Comparison of ENCODE assay signal across 1 cellular context in the genomic region with DNA sequence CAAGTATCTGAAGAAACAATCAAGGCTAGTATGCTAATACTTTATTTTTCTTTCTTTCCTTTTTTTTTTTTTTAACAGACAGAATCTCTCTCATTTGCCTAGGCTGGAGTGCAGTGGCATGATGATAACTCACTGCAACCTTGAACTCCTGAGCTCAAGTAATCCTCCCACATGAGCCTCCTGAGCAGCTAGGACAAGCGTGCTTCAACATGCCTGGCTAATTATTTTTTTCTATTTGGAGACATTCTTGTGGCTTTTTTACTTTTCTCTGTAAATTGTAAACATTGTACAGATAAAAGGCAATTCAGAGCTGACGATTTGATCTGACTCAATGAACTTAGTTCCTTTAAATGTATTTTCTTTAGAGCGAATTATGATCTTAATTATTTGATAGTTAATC.
TF ChIP-seq lines count a peak whose summit lies in the region.

No MANE protein-coding gene starts in this region.

TF ChIP-seq in HEK293, 187 proteins besides CTCF, POLR2A, EP300 and RAD21 (continued from another document):
- no peak for TF ChIP-seq PRDM2 (tag by site-specific recombination; IDR thresholded peaks at IDR 0.05; ENCODE audit: borderline replicate concordance)
- no peak for TF ChIP-seq PATZ1 (tag by site-specific recombination; IDR thresholded peaks at IDR 0.05)
- no peak for TF ChIP-seq ZNF654 (tag by site-specific recombination; IDR thresholded peaks at IDR 0.05; ENCODE audit: low read depth)
- TF ChIP-seq PRDM1 (tag by site-specific recombination; IDR thresholded peaks at IDR 0.05), result 0 out of 2 replicates have a peak, but pooled peaks have one; percentile 9
- TF ChIP-seq ZNF223 (tag by site-specific recombination; IDR thresholded peaks at IDR 0.05), result no peak
- no peak for TF ChIP-seq ZNF785 (tag by site-specific recombination; IDR thresholded peaks at IDR 0.05)
- TF ChIP-seq, protein P1, sequence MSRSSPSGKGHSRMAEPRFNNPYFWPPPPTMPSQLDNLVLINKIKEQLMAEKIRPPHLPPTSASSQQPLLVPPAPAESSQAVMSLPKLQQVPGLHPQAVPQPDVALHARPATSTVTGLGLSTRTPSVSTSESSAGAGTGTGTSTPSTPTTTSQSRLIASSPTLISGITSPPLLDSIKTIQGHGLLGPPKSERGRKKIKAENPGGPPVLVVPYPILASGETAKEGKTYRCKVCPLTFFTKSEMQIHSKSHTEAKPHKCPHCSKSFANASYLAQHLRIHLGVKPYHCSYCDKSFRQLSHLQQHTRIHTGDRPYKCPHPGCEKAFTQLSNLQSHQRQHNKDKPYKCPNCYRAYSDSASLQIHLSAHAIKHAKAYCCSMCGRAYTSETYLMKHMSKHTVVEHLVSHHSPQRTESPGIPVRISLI (tag by site-specific recombination; IDR thresholded peaks at IDR 0.05), result peak; percentile 90
- no peak for TF ChIP-seq KLF10 (tag by site-specific recombination; IDR thresholded peaks at IDR 0.05)
- no peak for TF ChIP-seq ZNF211 (tag by site-specific recombination; IDR thresholded peaks at IDR 0.05; ENCODE audit: low read depth)
- TF ChIP-seq ZSCAN30 (tag by site-specific recombination; IDR thresholded peaks at IDR 0.05), result no peak
- TF ChIP-seq ZNF621 (tag by site-specific recombination; IDR thresholded peaks at IDR 0.05), result no peak
- no peak for TF ChIP-seq GLIS2 (tag by site-specific recombination; IDR thresholded peaks at IDR 0.05)
- no peak for TF ChIP-seq ZNF341 (tag by site-specific recombination; IDR thresholded peaks at IDR 0.05; ENCODE audit: low read depth)
- no peak for TF ChIP-seq ZNF391 (tag by site-specific recombination; IDR thresholded peaks at IDR 0.05; ENCODE audit: borderline replicate concordance, low read depth)
- TF ChIP-seq GLI2 (tag by site-specific recombination; IDR thresholded peaks at IDR 0.05; ENCODE audit: borderline replicate concordance, low read depth), result no peak
- TF ChIP-seq, protein P2, sequence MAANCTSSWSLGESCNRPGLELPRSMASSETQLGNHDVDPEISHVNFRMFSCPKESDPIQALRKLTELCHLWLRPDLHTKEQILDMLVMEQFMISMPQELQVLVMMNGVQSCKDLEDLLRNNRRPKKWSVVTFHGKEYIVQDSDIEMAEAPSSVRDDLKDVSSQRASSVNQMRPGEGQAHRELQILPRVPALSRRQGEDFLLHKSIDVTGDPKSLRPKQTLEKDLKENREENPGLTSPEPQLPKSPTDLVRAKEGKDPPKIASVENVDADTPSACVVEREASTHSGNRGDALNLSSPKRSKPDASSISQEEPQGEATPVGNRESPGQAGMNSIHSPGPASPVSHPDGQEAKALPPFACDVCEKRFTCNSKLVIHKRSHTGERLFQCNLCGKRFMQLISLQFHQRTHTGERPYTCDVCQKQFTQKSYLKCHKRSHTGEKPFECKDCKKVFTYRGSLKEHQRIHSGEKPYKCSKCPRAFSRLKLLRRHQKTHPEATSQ (tag by site-specific recombination; IDR thresholded peaks at IDR 0.05), result no peak
- TF ChIP-seq, protein P3, sequence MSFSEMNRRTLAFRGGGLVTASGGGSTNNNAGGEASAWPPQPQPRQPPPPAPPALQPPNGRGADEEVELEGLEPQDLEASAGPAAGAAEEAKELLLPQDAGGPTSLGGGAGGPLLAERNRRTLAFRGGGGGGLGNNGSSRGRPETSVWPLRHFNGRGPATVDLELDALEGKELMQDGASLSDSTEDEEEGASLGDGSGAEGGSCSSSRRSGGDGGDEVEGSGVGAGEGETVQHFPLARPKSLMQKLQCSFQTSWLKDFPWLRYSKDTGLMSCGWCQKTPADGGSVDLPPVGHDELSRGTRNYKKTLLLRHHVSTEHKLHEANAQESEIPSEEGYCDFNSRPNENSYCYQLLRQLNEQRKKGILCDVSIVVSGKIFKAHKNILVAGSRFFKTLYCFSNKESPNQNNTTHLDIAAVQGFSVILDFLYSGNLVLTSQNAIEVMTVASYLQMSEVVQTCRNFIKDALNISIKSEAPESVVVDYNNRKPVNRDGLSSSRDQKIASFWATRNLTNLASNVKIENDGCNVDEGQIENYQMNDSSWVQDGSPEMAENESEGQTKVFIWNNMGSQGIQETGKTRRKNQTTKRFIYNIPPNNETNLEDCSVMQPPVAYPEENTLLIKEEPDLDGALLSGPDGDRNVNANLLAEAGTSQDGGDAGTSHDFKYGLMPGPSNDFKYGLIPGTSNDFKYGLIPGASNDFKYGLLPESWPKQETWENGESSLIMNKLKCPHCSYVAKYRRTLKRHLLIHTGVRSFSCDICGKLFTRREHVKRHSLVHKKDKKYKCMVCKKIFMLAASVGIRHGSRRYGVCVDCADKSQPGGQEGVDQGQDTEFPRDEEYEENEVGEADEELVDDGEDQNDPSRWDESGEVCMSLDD (tag by site-specific recombination; IDR thresholded peaks at IDR 0.05), result no peak
- no peak for TF ChIP-seq ZBTB26 (tag by site-specific recombination; optimal IDR thresholded peaks at IDR 0.05)
- no peak for TF ChIP-seq ZNF596 (tag by site-specific recombination; IDR thresholded peaks at IDR 0.05)
- no peak for TF ChIP-seq ZNF398 (tag by site-specific recombination; IDR thresholded peaks at IDR 0.05)
- no peak for TF ChIP-seq KLF17 (tag by site-specific recombination; IDR thresholded peaks at IDR 0.05)
- TF ChIP-seq SCRT2 (tag by site-specific recombination; IDR thresholded peaks at IDR 0.05), result no peak
- TF ChIP-seq ZBTB11 (tag by site-specific recombination; conservative IDR thresholded peaks at IDR 0.05; ENCODE audit: low read depth), result no peak
- TF ChIP-seq TRIM28 (IDR thresholded peaks at IDR 0.05; ENCODE audit: borderline replicate concordance, low read length), result 0 out of 2 replicates have a peak, but pooled peaks have one; percentile 42
- TF ChIP-seq ZNF626 (tag by site-specific recombination; IDR thresholded peaks at IDR 0.05), result no peak
- peak; percentile 60 for TF ChIP-seq ZBTB17 (tag by site-specific recombination; IDR thresholded peaks at IDR 0.05)
- no peak for TF ChIP-seq ZNF585B (tag by site-specific recombination; IDR thresholded peaks at IDR 0.05)
